Comparison of ENCODE assay signal across 37 cellular contexts in the genomic region with DNA sequence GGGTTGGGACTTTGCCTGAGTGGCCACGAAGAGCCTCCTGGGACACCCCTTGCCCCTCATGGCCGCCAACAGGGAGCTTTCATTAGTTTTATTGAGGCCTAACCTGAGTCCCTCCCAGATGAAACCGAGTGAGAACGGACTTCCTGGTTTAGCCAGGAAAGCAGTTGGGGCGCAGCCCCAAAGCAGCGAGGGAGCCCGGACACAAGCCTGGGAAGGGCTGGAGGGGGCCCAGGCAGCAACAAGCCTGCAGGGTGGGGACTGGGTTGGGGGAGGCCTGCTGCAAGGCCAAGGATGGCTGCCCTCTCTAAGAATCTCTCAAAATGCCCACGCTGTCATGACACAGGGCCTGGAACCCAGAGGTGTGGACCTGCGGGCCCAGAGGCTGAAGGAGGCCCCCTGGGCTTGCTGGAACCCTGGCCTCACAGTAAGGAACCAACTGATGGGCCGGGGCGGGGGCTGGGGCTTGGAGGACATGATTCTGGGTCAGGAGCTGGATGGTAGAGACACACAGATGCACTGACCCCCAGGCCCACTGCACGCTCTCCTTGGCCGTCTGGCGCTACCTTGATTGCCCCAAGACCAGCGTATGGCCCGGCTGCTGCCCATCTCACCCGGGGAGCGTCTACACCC. TPM values are rescaled to one million over a fixed set of nuclear protein-coding genes. Genes with fewer than 3 reads are reported as not detected.
"Had no signal": no experiment of that assay in that cellular context is flagged by ENCODE, and none has a peak within 500 bp of the region (broad histone marks: within the 10 kb centered on the region; RNA-seq: fewer than 3 reads in every experiment).

No MANE protein-coding gene starts in this region.

- H3K4me1 ChIP-seq: adrenal gland, breast epithelium had no signal

- H3K36me3 Mint-ChIP-seq: activated CD4-positive, alpha-beta memory T cell treated with anti-CD3 and anti-CD28 coated beads for 36 hours; activated naive CD8-positive, alpha-beta T cell treated with anti-CD3 and anti-CD28 coated beads for 36 hours had no signal

- H3K27ac Mint-ChIP-seq: activated B cell treated with CpG ODN at 0.5 μM for 24 hours; activated CD4-positive, alpha-beta memory T cell treated with anti-CD3 and anti-CD28 coated beads for 36 hours; activated CD4-positive, alpha-beta T cell treated with anti-CD3 and anti-CD28 coated beads, Interleukin-2, amount 10 ng/mL, durations not matched to agents 24 days and 14 days; activated CD8-positive, alpha-beta T cell treated with anti-CD3 and anti-CD28 coated beads for 36 hours; activated naive CD4-positive, alpha-beta T cell treated with anti-CD3 and anti-CD28 coated beads for 36 hours; activated naive CD4-positive, alpha-beta T cell treated with anti-CD3 and anti-CD28 coated beads, Interleukin-2, amount 50 U/mL, for 72 hours; activated naive CD8-positive, alpha-beta T cell treated with anti-CD3 and anti-CD28 coated beads for 36 hours; activated T-cell treated with anti-CD3 and anti-CD28 coated beads, Interleukin-2, amount 50 U/mL, for 72 hours; activated T-helper 1 cell treated with anti-CD3 and anti-CD28 coated beads, Interleukin-12 subunit alpha, Interleukin-12 subunit beta, Interleukin-2, Interleukin-4 antibody, amounts not matched to agents 30 ng/mL and 10 ng/mL and 1 ng/mL, durations not matched to agents 14 hours and 24 hours and 36 hours; activated T-helper 17 cell treated with anti-CD3 and anti-CD28 coated beads, Interleukin-2, amount 50 U/mL, for 72 hours; T-helper 1 cell treated with Interleukin-12 subunit alpha and Interleukin-12 subunit beta and Interleukin-4 antibody, amounts not matched to agents 30 μg/mL and 1 μg/mL, for 36 hours; T-helper 2 cell treated with Interferon-gamma antibody and Interleukin-4, amounts not matched to agents 5 μg/mL and 100 μg/mL, for 36 hours had no signal

- H3K36me3 ChIP-seq: adrenal gland, brain microvascular endothelial cell, breast epithelium had no signal

- H3K9me3 Mint-ChIP-seq: activated B cell treated with CpG ODN at 0.5 μM for 24 hours; activated CD4-positive, alpha-beta memory T cell treated with anti-CD3 and anti-CD28 coated beads for 36 hours; activated CD4-positive, alpha-beta T cell treated with anti-CD3 and anti-CD28 coated beads, Interleukin-2, amount 10 ng/mL, durations not matched to agents 24 days and 14 days; activated CD8-positive, alpha-beta T cell treated with anti-CD3 and anti-CD28 coated beads for 36 hours; activated naive CD4-positive, alpha-beta T cell treated with anti-CD3 and anti-CD28 coated beads for 36 hours; activated naive CD4-positive, alpha-beta T cell treated with anti-CD3 and anti-CD28 coated beads, Interleukin-2, amount 50 U/mL, for 72 hours; activated naive CD8-positive, alpha-beta T cell treated with anti-CD3 and anti-CD28 coated beads for 36 hours; activated T-cell treated with anti-CD3 and anti-CD28 coated beads, Interleukin-2, amount 50 U/mL, for 4 hours; activated T-cell treated with anti-CD3 and anti-CD28 coated beads, Interleukin-2, amount 50 U/mL, for 72 hours; activated T-helper 1 cell treated with anti-CD3 and anti-CD28 coated beads, Interleukin-12 subunit alpha, Interleukin-12 subunit beta, Interleukin-2, Interleukin-4 antibody, amounts not matched to agents 30 ng/mL and 10 ng/mL and 1 ng/mL, durations not matched to agents 14 hours and 24 hours and 36 hours; activated T-helper 17 cell treated with anti-CD3 and anti-CD28 coated beads, Interleukin-2, amount 50 U/mL, for 72 hours; T-helper 1 cell treated with Interleukin-12 subunit alpha and Interleukin-12 subunit beta and Interleukin-4 antibody, amounts not matched to agents 30 μg/mL and 1 μg/mL, for 36 hours; T-helper 2 cell treated with Interferon-gamma antibody and Interleukin-4, amounts not matched to agents 5 μg/mL and 100 μg/mL, for 36 hours had no signal

- ATAC-seq: activated CD8-positive, alpha-beta T cell treated with anti-CD3 and anti-CD28 coated beads for 36 hours; activated naive CD4-positive, alpha-beta T cell treated with anti-CD3 and anti-CD28 coated beads, Interleukin-2, amount 50 U/mL, for 72 hours; activated T-cell treated with anti-CD3 and anti-CD28 coated beads, Interleukin-2, amount 50 U/mL, for 4 hours; activated T-cell treated with anti-CD3 and anti-CD28 coated beads, Interleukin-2, amount 50 U/mL, for 72 hours; activated T-helper 17 cell treated with anti-CD3 and anti-CD28 coated beads, Interleukin-2, amount 50 U/mL, for 72 hours; body of pancreas had no signal

- H3K27ac ChIP-seq: adrenal gland, body of pancreas, brain microvascular endothelial cell, breast epithelium, VCaP had no signal

- H3K4me3 ChIP-seq: adrenal gland, body of pancreas, breast epithelium had no signal

- DNase-seq: activated B cell treated with CpG ODN at 0.5 μM for 24 hours; activated CD4-positive, alpha-beta memory T cell treated with anti-CD3 and anti-CD28 coated beads for 36 hours; activated CD4-positive, alpha-beta T cell treated with anti-CD3 and anti-CD28 coated beads for 4 hours; activated CD4-positive, alpha-beta T cell treated with anti-CD3 and anti-CD28 coated beads, Interleukin-2, amount 10 ng/mL, durations not matched to agents 24 days and 14 days; activated CD4-positive, alpha-beta T cell treated with anti-CD3 and anti-CD28 coated beads, Interleukin-2, amount 50 U/mL, for 1 hour; activated CD4-positive, alpha-beta T cell treated with anti-CD3 and anti-CD28 coated beads, Interleukin-2, amount 50 U/mL, for 4 hours; activated CD4-positive, CD25-positive, alpha-beta regulatory T cell treated with anti-CD3 and anti-CD28 coated beads, Interleukin-2, amount 50 U/mL, for 72 hours; activated CD8-positive, alpha-beta memory T cell treated with anti-CD3 and anti-CD28 coated beads, Interleukin-2, amount 50 U/mL, for 4 hours; activated CD8-positive, alpha-beta T cell treated with anti-CD3 and anti-CD28 coated beads for 36 hours; activated effector memory CD4-positive, alpha-beta T cell treated with anti-CD3 and anti-CD28 coated beads, Interleukin-2, amount 50 U/mL, for 16 hours; activated gamma-delta T cell treated with Interleukin-2 at 50 U/mL for 16 hours; activated naive CD4-positive, alpha-beta T cell; activated naive CD4-positive, alpha-beta T cell treated with anti-CD3 and anti-CD28 coated beads for 36 hours; activated naive CD4-positive, alpha-beta T cell treated with anti-CD3 and anti-CD28 coated beads, Interleukin-2, amount 50 U/mL, for 16 hours; activated naive CD8-positive, alpha-beta T cell treated with anti-CD3 and anti-CD28 coated beads for 36 hours; activated T-cell treated with anti-CD3 and anti-CD28 coated beads for 4 hours; activated T-cell treated with anti-CD3 and anti-CD28 coated beads, Interleukin-2, amount 50 U/mL, for 1 hour; activated T-cell treated with anti-CD3 and anti-CD28 coated beads, Interleukin-2, amount 50 U/mL, for 4 hours; activated T-cell treated with anti-CD3 and anti-CD28 coated beads, Interleukin-2, amount 50 U/mL, for 72 hours; adrenal gland; amniotic stem cell; aorta; body of pancreas; brain microvascular endothelial cell; central memory CD4-positive, alpha-beta T cell; T-helper 1 cell; T-helper 2 cell; T-helper 9 cell had no signal

- H3K9me3 ChIP-seq: adrenal gland, body of pancreas, breast epithelium had no signal

- H3K4me1 Mint-ChIP-seq: activated CD4-positive, alpha-beta T cell treated with anti-CD3 and anti-CD28 coated beads, Interleukin-2, amount 10 ng/mL, durations not matched to agents 24 days and 14 days; activated T-helper 17 cell treated with anti-CD3 and anti-CD28 coated beads, Interleukin-2, amount 50 U/mL, for 72 hours had no signal

- H3K4me3 Mint-ChIP-seq: activated B cell treated with CpG ODN at 0.5 μM for 24 hours; activated CD4-positive, alpha-beta memory T cell treated with anti-CD3 and anti-CD28 coated beads for 36 hours; activated CD4-positive, alpha-beta T cell treated with anti-CD3 and anti-CD28 coated beads, Interleukin-2, amount 10 ng/mL, durations not matched to agents 24 days and 14 days; activated CD8-positive, alpha-beta T cell treated with anti-CD3 and anti-CD28 coated beads for 36 hours; activated naive CD4-positive, alpha-beta T cell treated with anti-CD3 and anti-CD28 coated beads for 36 hours; activated naive CD8-positive, alpha-beta T cell treated with anti-CD3 and anti-CD28 coated beads for 36 hours; activated T-cell treated with anti-CD3 and anti-CD28 coated beads, Interleukin-2, amount 50 U/mL, for 4 hours; activated T-cell treated with anti-CD3 and anti-CD28 coated beads, Interleukin-2, amount 50 U/mL, for 72 hours; activated T-helper 1 cell treated with anti-CD3 and anti-CD28 coated beads, Interleukin-12 subunit alpha, Interleukin-12 subunit beta, Interleukin-2, Interleukin-4 antibody, amounts not matched to agents 30 ng/mL and 10 ng/mL and 1 ng/mL, durations not matched to agents 14 hours and 24 hours and 36 hours; activated T-helper 17 cell treated with anti-CD3 and anti-CD28 coated beads, Interleukin-2, amount 50 U/mL, for 72 hours; T-helper 1 cell treated with Interleukin-12 subunit alpha and Interleukin-12 subunit beta and Interleukin-4 antibody, amounts not matched to agents 30 μg/mL and 1 μg/mL, for 36 hours; T-helper 2 cell treated with Interferon-gamma antibody and Interleukin-4, amounts not matched to agents 5 μg/mL and 100 μg/mL, for 36 hours had no signal

RNA-seq across cellular contexts. Expression of a gene that starts 5.8 kb away (rescaled TPM):
- total RNA-seq: activated B cell treated with CpG ODN at 0.5 μM for 24 hours; activated CD4-positive, alpha-beta memory T cell treated with anti-CD3 and anti-CD28 coated beads for 36 hours; activated CD4-positive, alpha-beta T cell treated with anti-CD3 and anti-CD28 coated beads, Interleukin-2, amount 10 ng/mL, durations not matched to agents 24 days and 14 days; activated CD8-positive, alpha-beta memory T cell treated with anti-CD3 and anti-CD28 coated beads for 36 hours; activated CD8-positive, alpha-beta T cell treated with anti-CD3 and anti-CD28 coated beads for 36 hours; activated naive CD4-positive, alpha-beta T cell treated with anti-CD3 and anti-CD28 coated beads for 36 hours; activated naive CD4-positive, alpha-beta T cell treated with anti-CD3 and anti-CD28 coated beads, Interleukin-2, amount 50 U/mL, for 72 hours; activated naive CD8-positive, alpha-beta T cell treated with anti-CD3 and anti-CD28 coated beads for 36 hours; activated T-cell treated with anti-CD3 and anti-CD28 coated beads, Interleukin-2, amount 50 U/mL, for 4 hours; activated T-cell treated with anti-CD3 and anti-CD28 coated beads, Interleukin-2, amount 50 U/mL, for 72 hours; activated T-helper 1 cell treated with anti-CD3 and anti-CD28 coated beads, Interleukin-12 subunit alpha, Interleukin-12 subunit beta, Interleukin-2, Interleukin-4 antibody, amounts not matched to agents 30 ng/mL and 10 ng/mL and 1 ng/mL, durations not matched to agents 14 hours and 24 hours and 36 hours; activated T-helper 17 cell treated with anti-CD3 and anti-CD28 coated beads, Interleukin-2, amount 50 U/mL, for 72 hours; adrenal gland; aorta; body of pancreas; breast epithelium; cardiac septum had no signal
- polyA plus RNA-seq: adrenal gland, aorta had no signal
